Comparison of ENCODE assay signal across 31 cellular contexts in the genomic region with DNA sequence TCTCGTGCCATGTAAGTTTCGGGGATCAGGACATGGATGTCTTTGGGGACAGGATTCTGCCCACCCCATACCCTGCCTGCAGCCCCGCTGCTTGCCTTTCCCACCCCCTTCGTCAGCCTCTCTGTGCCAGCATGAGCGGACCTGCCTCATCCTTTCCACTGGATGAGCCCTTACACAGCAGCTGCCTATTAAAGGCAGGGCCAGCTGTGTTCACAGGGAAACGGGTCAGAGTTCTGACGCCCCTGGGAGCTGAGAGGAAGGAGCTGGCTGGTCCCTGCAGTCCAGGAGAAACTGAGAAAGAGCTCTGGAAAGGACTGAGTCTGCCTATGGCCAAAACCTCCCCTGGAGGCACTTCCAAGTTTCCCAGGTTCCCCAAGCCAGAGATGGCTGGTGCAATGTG.
A peak's percentile ranks its signal among the peaks of the same experiment; 100 is the strongest.
DNase-seq lines count a peak whose midpoint lies in the region; ATAC-seq and TF ChIP-seq lines count a peak whose summit lies in the region.
"Had no signal": no experiment of that assay in that cellular context is flagged by ENCODE, and none has a peak within 500 bp of the region (broad histone marks: within the 10 kb centered on the region; RNA-seq: fewer than 3 reads in every experiment).

No MANE protein-coding gene starts in this region.

- no peak overlapping the region for H3K27ac ChIP-seq in BLaER1 treated with 17β-estradiol and CSF1 and Interleukin-3, amounts not matched to agents 10 nM and 100 nM
- H3K27ac ChIP-seq in heart left ventricle (peak overlapping the region in 7 of 12 donors; percentile 1 to 63 (median 31)), A673 (ENCODE audit: low read depth, low read length, poor library complexity, severe bottlenecking) (no peak overlapping the region)
- H3K27ac ChIP-seq: body of pancreas, HL-60, tibial artery had no signal

- H3K4me2 ChIP-seq in BLaER1 treated with 17β-estradiol and CSF1 and Interleukin-3, amounts not matched to agents 10 nM and 100 nM, result peak overlapping the region; percentile 1 to 68 (median 35); a peak in 17 of 22 replicates
- H3K4me2 ChIP-seq: smooth muscle cell had no signal

- no peaks in the 10 kb centered on the region for H3K36me3 Mint-ChIP-seq in osteocyte (ENCODE audit: unreplicated experiment)
- H3K36me3 Mint-ChIP-seq in activated naive CD4-positive, alpha-beta T cell treated with anti-CD3 and anti-CD28 coated beads for 36 hours (ENCODE audit: low read depth), result no peaks in the 10 kb centered on the region
- H3K36me3 Mint-ChIP-seq: activated naive CD4-positive, alpha-beta T cell treated with anti-CD3 and anti-CD28 coated beads, Interleukin-2, amount 10 ng/mL, durations not matched to agents 7 days and 5 days; natural killer cell had no signal

- no peak overlapping the region for H3K4me3 ChIP-seq in BLaER1 treated with 17β-estradiol and CSF1 and Interleukin-3, amounts not matched to agents 10 nM and 100 nM
- H3K4me3 ChIP-seq in heart left ventricle (no peak overlapping the region), A673 (ENCODE audit: low read depth, low read length, poor library complexity, severe bottlenecking) (no peak overlapping the region)
- H3K4me3 ChIP-seq: body of pancreas, smooth muscle cell, tibial artery had no signal

- CTCF ChIA-PET in A673 (lab: Charles Lee), result interaction anchor here (0.6 kb wide), 1 partner anchor 21 kb away, joined by 3 read pairs; no protein-coding TSS in a partner anchor
- CTCF ChIA-PET in activated naive CD4-positive, alpha-beta T cell treated with anti-CD3 and anti-CD28 coated beads for 36 hours (lab: Charles Lee), result interaction anchor here (1.2 kb wide), 1 partner anchor 15 kb away, joined by 3 read pairs; no protein-coding TSS in a partner anchor

- H3K4me1 ChIP-seq in BLaER1 treated with 17β-estradiol and CSF1 and Interleukin-3, amounts not matched to agents 10 nM and 100 nM, result peaks cover 29 to 69% (median 52%) of the 10 kb centered on the region in 10 experiments
- H3K4me1 ChIP-seq in heart left ventricle (peaks cover 3 to 58% (median 36%) of the 10 kb centered on the region in 12 donors), A673 (ENCODE audit: insufficient read depth, low read length, poor library complexity, severe bottlenecking) (peaks cover 10% of the 10 kb centered on the region)
- H3K4me1 ChIP-seq: Caco-2 had no signal

- H3K9ac ChIP-seq in BLaER1 treated with 17β-estradiol and CSF1 and Interleukin-3, amounts not matched to agents 10 nM and 100 nM, result peak overlapping the region in 2 of 11 experiments; percentile 18 to 26; a peak in 2 of 22 replicates

- ATAC-seq in heart left ventricle, result peak in 2 of 4 donors; percentile 5 to 12
- ATAC-seq: activated CD4-positive, CD25-positive, alpha-beta regulatory T cell treated with anti-CD3 and anti-CD28 coated beads, Interleukin-2, amount 50 U/mL, for 24 hours; body of pancreas; esophagus mucosa; natural killer cell; SK-N-SH treated with all-trans-retinoic acid at 6 μM for 48 hours had no signal

- no peak overlapping the region for H3K4me3 Mint-ChIP-seq in osteocyte (ENCODE audit: unreplicated experiment)
- H3K4me3 Mint-ChIP-seq in activated naive CD4-positive, alpha-beta T cell treated with anti-CD3 and anti-CD28 coated beads for 36 hours, result no peak overlapping the region
- H3K4me3 Mint-ChIP-seq: activated naive CD4-positive, alpha-beta T cell treated with anti-CD3 and anti-CD28 coated beads, Interleukin-2, amount 10 ng/mL, durations not matched to agents 7 days and 5 days; natural killer cell; stimulated activated naive CD8-positive, alpha-beta T cell treated with anti-CD3 and anti-CD28 coated beads, Interleukin-15, Interleukin-2, amounts not matched to agents 100 ng/mL and 50 ng/mL, for 24 hours; T-helper 1 cell treated with Interleukin-12 subunit alpha and Interleukin-12 subunit beta and Interleukin-4 antibody, amounts not matched to agents 30 μg/mL and 1 μg/mL, for 36 hours had no signal

- H3K27me3 Mint-ChIP-seq in osteocyte (ENCODE audit: unreplicated experiment), result no peaks in the 10 kb centered on the region
- H3K27me3 Mint-ChIP-seq in activated naive CD4-positive, alpha-beta T cell treated with anti-CD3 and anti-CD28 coated beads for 36 hours (ENCODE audit: low read depth), result peaks cover 3% of the 10 kb centered on the region

- peaks cover 15 to 19% (median 16%) of the 10 kb centered on the region in 11 experiments for H3K9me3 ChIP-seq in BLaER1 treated with 17β-estradiol and CSF1 and Interleukin-3, amounts not matched to agents 10 nM and 100 nM (replicated peaks in 1 of 11)
- peaks cover 0 to 12% (median 8%) of the 10 kb centered on the region in 12 donors for H3K9me3 ChIP-seq in heart left ventricle
- no peaks in the 10 kb centered on the region for H3K9me3 ChIP-seq in A673 (ENCODE audit: low read depth, low read length, poor library complexity, severe bottlenecking)

- peaks cover 0 to 8% (median 0%) of the 10 kb centered on the region in 11 experiments; a peak in 1 of 22 replicates for H3K36me3 ChIP-seq in BLaER1 treated with 17β-estradiol and CSF1 and Interleukin-3, amounts not matched to agents 10 nM and 100 nM
- H3K36me3 ChIP-seq in heart left ventricle (no peaks in the 10 kb centered on the region), A673 (ENCODE audit: insufficient read depth, low read length, poor library complexity, severe bottlenecking) (no peaks in the 10 kb centered on the region)
- H3K36me3 ChIP-seq: tibial artery had no signal

- peak overlapping the region; percentile 32 for H3K27ac Mint-ChIP-seq in osteocyte (ENCODE audit: unreplicated experiment)
- no peak overlapping the region for H3K27ac Mint-ChIP-seq in activated naive CD4-positive, alpha-beta T cell treated with anti-CD3 and anti-CD28 coated beads for 36 hours
- H3K27ac Mint-ChIP-seq: activated naive CD4-positive, alpha-beta T cell treated with anti-CD3 and anti-CD28 coated beads, Interleukin-2, amount 10 ng/mL, durations not matched to agents 7 days and 5 days; natural killer cell; stimulated activated naive CD8-positive, alpha-beta T cell treated with anti-CD3 and anti-CD28 coated beads, Interleukin-15, Interleukin-2, amounts not matched to agents 100 ng/mL and 50 ng/mL, for 24 hours; T-helper 1 cell treated with Interleukin-12 subunit alpha and Interleukin-12 subunit beta and Interleukin-4 antibody, amounts not matched to agents 30 μg/mL and 1 μg/mL, for 36 hours had no signal

- DNase-seq in NCI-H1694 (lab: John Stamatoyannopoulos, UW) (peak; percentile 62), heart left ventricle (peak in 4 of 5 donors; percentile 48 to 76 (median 56)), osteocyte (ENCODE audit: extremely low spot score, unreplicated experiment) (no peak), A673 (ENCODE audit: low spot score) (no peak)
- DNase-seq in activated naive CD4-positive, alpha-beta T cell treated with anti-CD3 and anti-CD28 coated beads for 36 hours, result no peak
- no peak for DNase-seq in activated naive CD4-positive, alpha-beta T cell treated with Interleukin-2 at 50 U/mL for 16 hours
- DNase-seq: activated CD4-positive, alpha-beta T cell treated with anti-CD3 and anti-CD28 coated beads, Interleukin-2, amount 50 U/mL, for 48 hours; activated naive CD4-positive, alpha-beta T cell treated with anti-CD3 and anti-CD28 coated beads, Interleukin-2, amount 10 ng/mL, durations not matched to agents 7 days and 5 days; body of pancreas; C1 segment of cervical spinal cord; Caco-2; cerebellar nuclear complex; DND-41; GF-D8; HCEC 1CT; KBM-7; natural killer cell; NCI-H1105; NCI-H1930; NCI-H69; RPMI8226; stimulated activated CD4-positive, alpha-beta T cell treated with anti-CD3 and anti-CD28 coated beads, Interleukin-1b, Interleukin-23, amount 100 ng/mL, for 48 hours; tibial artery had no signal

- POLR2A ChIA-PET in A673 (lab: Charles Lee; ENCODE audit: low non-redundant PET), result no interaction called here

- 68 to 77% (median 72%) methylated on average over 7 of the region's 7 CpGs for WGBS in heart left ventricle, 4 donors

- no peak for TF ChIP-seq POLR2A in heart left ventricle (IDR thresholded peaks at IDR 0.05)

- peaks cover 54% of the 10 kb centered on the region for H3K4me1 Mint-ChIP-seq in osteocyte (ENCODE audit: unreplicated experiment)
- H3K4me1 Mint-ChIP-seq in activated naive CD4-positive, alpha-beta T cell treated with anti-CD3 and anti-CD28 coated beads for 36 hours (ENCODE audit: low read depth), result peaks cover 13% of the 10 kb centered on the region

- no TSS peak for BruUV-seq in A673 (replicated peaks; lab: Mats Ljungman, UMichigan)

- intact Hi-C loops in heart left ventricle (cut with DNase I), result loop anchor here in 2 of 10 donors (10.0 kb wide), 2 partner anchors 66 to 114 kb away; no protein-coding TSS in a partner anchor
- intact Hi-C loops in A673 (cut with micrococcal nuclease; ENCODE audit: unreplicated experiment), result no loop called here
- intact Hi-C loops in activated naive CD4-positive, alpha-beta T cell treated with anti-CD3 and anti-CD28 coated beads for 36 hours (cut with micrococcal nuclease), result no loop called here

- peaks cover 9% of the 10 kb centered on the region for H3K9me3 Mint-ChIP-seq in osteocyte (ENCODE audit: unreplicated experiment)
- peaks cover 20% of the 10 kb centered on the region for H3K9me3 Mint-ChIP-seq in activated naive CD4-positive, alpha-beta T cell treated with anti-CD3 and anti-CD28 coated beads for 36 hours

- no peaks in the 10 kb centered on the region for H4K20me1 ChIP-seq in BLaER1 treated with 17β-estradiol and CSF1 and Interleukin-3, amounts not matched to agents 10 nM and 100 nM

- no peak for TF ChIP-seq CTCF in heart left ventricle (IDR thresholded peaks at IDR 0.05)
- TF ChIP-seq CTCF in osteocyte (IDR thresholded peaks at IDR 0.05), result no peak
- TF ChIP-seq CTCF in A673 (conservative IDR thresholded peaks at IDR 0.05; ENCODE audit: low read depth, low read length), result no peak

- peaks cover 0 to 11% (median 0%) of the 10 kb centered on the region in 11 experiments; a peak in 1 of 22 replicates for H3K27me3 ChIP-seq in BLaER1 treated with 17β-estradiol and CSF1 and Interleukin-3, amounts not matched to agents 10 nM and 100 nM
- H3K27me3 ChIP-seq in heart left ventricle (no peaks in the 10 kb centered on the region), A673 (replicated peaks; ENCODE audit: insufficient read depth, low read depth, low read length, poor library complexity) (no peaks in the 10 kb centered on the region)
- H3K27me3 ChIP-seq: body of pancreas, tibial artery had no signal

Comparison
In these comparisons a context has a peak if more than half of its experiments do, and no peak if none do; other contexts are left out.
1. H3K27ac ChIP-seq: peak in heart left ventricle (7 of 12); none in BLaER1 treated with 17β-estradiol and CSF1 and Interleukin-3, amounts not matched to agents 10 nM and 100 nM (0 of 11) and A673 (single experiment).
2. DNase-seq: peak in NCI-H1694 (single experiment) and heart left ventricle (4 of 5); none in osteocyte (single experiment), A673 (single experiment), activated naive CD4-positive, alpha-beta T cell treated with anti-CD3 and anti-CD28 coated beads for 36 hours (single experiment) and activated naive CD4-positive, alpha-beta T cell treated with Interleukin-2 at 50 U/mL for 16 hours (single experiment).